ENCODE assay signal across 23 cellular contexts in the genomic region with DNA sequence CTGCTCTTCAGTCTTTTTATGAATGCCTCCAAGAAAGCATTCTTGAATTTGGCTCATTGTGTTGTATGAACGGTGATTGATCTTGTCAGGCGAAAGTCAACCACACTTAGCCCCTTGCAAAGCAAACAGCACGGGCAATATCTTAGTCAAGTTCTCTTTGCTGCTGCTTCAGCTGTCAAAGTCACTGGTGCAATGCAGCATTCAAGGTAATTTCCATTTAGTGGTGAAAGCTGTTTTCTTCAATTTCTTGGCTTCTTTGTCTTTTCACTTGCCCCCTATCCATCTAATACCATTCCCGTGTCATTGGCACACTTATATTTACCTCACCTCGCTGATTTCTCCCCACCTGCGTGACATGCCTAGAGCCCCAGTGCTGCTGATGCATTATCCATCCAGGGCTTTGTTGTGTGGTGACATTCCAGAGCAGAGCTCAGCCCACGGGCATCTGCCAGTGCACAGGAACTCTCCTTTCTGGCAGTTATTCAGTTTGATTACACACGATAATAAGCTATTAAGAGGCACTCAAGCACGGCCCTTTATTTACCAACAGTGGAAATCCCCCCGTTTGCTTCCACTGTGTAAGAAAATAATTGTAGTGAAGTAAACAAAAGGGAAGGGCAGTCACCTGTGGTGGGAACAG.
DNase-seq lines count a peak whose midpoint lies in the region; ATAC-seq lines count a peak whose summit lies in the region.
"Had no signal": no experiment of that assay in that cellular context is flagged by ENCODE, and none has a peak within 500 bp of the region (broad histone marks: within the 10 kb centered on the region; RNA-seq: fewer than 3 reads in every experiment).

No MANE protein-coding gene starts in this region.

- no peaks in the 10 kb centered on the region for H3K27me3 ChIP-seq in mesendoderm (ENCODE audit: insufficient read depth, low read length, poor library complexity)
- H3K27me3 ChIP-seq: heart right ventricle, vagina had no signal

- no CpG with 5 or more reads among the region's 10 CpGs for WGBS in mesendoderm (ENCODE audit: extremely low coverage, insufficient coverage, low lambda C conversion rate)

- H4K5ac ChIP-seq in mesendoderm (ENCODE audit: low read length), result no peak overlapping the region

- no peaks in the 10 kb centered on the region for H3K4me1 ChIP-seq in mesendoderm (ENCODE audit: control insufficient read depth, low read depth, low read length)
- H3K4me1 ChIP-seq: heart right ventricle, vagina had no signal

- no peak overlapping the region for H3K56ac ChIP-seq in mesendoderm (ENCODE audit: low read length)

- DNase-seq in Ammon's horn (ENCODE audit: low spot score) (peak; percentile 8), NCI-H1105 (lab: John Stamatoyannopoulos, UW) (peak; percentile 64), SW480 (ENCODE audit: low spot score) (peak; percentile 3), mesendoderm (peak; percentile 5), Right ventricle myocardium inferior (ENCODE audit: missing footprints) (no peak)
- no peak for DNase-seq in activated CD4-positive, alpha-beta T cell treated with anti-CD3 and anti-CD28 coated beads for 48 hours
- DNase-seq in effector CD4-positive, alpha-beta T cell, result no peak
- DNase-seq: ACHN; activated CD4-positive, alpha-beta T cell treated with anti-CD3 and anti-CD28 coated beads, Interleukin-2, amount 50 U/mL, for 4 hours; activated gamma-delta T cell; C1 segment of cervical spinal cord; Calu3; heart right ventricle; HFFc6; NCI-H1092 treated with DMSO at 0.1 percent for 48 hours; nucleus accumbens; OCI-M1; SIG-M5; stimulated activated CD8-positive, alpha-beta memory T cell treated with anti-CD3 and anti-CD28 coated beads, Interleukin-4, amount 100 ng/mL, for 48 hours; WERI-Rb-1 had no signal

- no peak overlapping the region for H2BK15ac ChIP-seq in mesendoderm (replicated peaks; ENCODE audit: low read depth)

- no peak overlapping the region for H3K27ac ChIP-seq in mesendoderm (ENCODE audit: low read depth, low read length)
- H3K27ac ChIP-seq: coronary artery, heart right ventricle, vagina, WERI-Rb-1 had no signal

- H3K9ac ChIP-seq in mesendoderm (ENCODE audit: low read length), result no peak overlapping the region

- no peak overlapping the region for H4K8ac ChIP-seq in mesendoderm (ENCODE audit: low read depth, low read length)

- H2BK5ac ChIP-seq in mesendoderm (ENCODE audit: low read length), result no peak overlapping the region

- no peak overlapping the region for H3K4ac ChIP-seq in mesendoderm (ENCODE audit: low read depth, low read length)

- no peaks in the 10 kb centered on the region for H3K36me3 ChIP-seq in mesendoderm (ENCODE audit: control insufficient read depth, insufficient read depth, low read length)
- H3K36me3 ChIP-seq: heart right ventricle, vagina, WERI-Rb-1 had no signal

- no peaks in the 10 kb centered on the region for H3K79me1 ChIP-seq in mesendoderm (ENCODE audit: low read length)

- no peak overlapping the region for H2AK5ac ChIP-seq in mesendoderm (ENCODE audit: low read length)

- no peak overlapping the region for H3K4me2 ChIP-seq in mesendoderm (ENCODE audit: low read length)

- H3K23ac ChIP-seq in mesendoderm (ENCODE audit: low read length), result no peak overlapping the region

- no peak overlapping the region for H3K4me3 ChIP-seq in mesendoderm (ENCODE audit: low read length)
- H3K4me3 ChIP-seq: coronary artery, heart right ventricle, vagina had no signal

- intact Hi-C loops in Right ventricle myocardium inferior (cut with DNase I), result no loop called here

- H3K79me2 ChIP-seq in mesendoderm (ENCODE audit: control insufficient read depth, insufficient read depth, low read length), result no peaks in the 10 kb centered on the region

- no peak overlapping the region for H3K18ac ChIP-seq in mesendoderm (ENCODE audit: low read length)

- H2BK120ac ChIP-seq in mesendoderm (ENCODE audit: low read depth, low read length), result no peak overlapping the region

- ATAC-seq in HG03025 (IDR thresholded peaks at IDR 0.05; ENCODE audit: low FRiP score, unreplicated experiment), result no peak
- no peak for ATAC-seq in Right ventricle myocardium inferior
- ATAC-seq: heart right ventricle had no signal

Comparison
In these comparisons a context has a peak if more than half of its experiments do, and no peak if none do; other contexts are left out.
1. DNase-seq: peak in Ammon's horn (single experiment), NCI-H1105 (single experiment), SW480 (single experiment) and mesendoderm (single experiment); none in activated CD4-positive, alpha-beta T cell treated with anti-CD3 and anti-CD28 coated beads for 48 hours (single experiment), effector CD4-positive, alpha-beta T cell (single experiment) and Right ventricle myocardium inferior (single experiment).